Comparison of ENCODE assay signal across 12 cellular contexts in the genomic region with DNA sequence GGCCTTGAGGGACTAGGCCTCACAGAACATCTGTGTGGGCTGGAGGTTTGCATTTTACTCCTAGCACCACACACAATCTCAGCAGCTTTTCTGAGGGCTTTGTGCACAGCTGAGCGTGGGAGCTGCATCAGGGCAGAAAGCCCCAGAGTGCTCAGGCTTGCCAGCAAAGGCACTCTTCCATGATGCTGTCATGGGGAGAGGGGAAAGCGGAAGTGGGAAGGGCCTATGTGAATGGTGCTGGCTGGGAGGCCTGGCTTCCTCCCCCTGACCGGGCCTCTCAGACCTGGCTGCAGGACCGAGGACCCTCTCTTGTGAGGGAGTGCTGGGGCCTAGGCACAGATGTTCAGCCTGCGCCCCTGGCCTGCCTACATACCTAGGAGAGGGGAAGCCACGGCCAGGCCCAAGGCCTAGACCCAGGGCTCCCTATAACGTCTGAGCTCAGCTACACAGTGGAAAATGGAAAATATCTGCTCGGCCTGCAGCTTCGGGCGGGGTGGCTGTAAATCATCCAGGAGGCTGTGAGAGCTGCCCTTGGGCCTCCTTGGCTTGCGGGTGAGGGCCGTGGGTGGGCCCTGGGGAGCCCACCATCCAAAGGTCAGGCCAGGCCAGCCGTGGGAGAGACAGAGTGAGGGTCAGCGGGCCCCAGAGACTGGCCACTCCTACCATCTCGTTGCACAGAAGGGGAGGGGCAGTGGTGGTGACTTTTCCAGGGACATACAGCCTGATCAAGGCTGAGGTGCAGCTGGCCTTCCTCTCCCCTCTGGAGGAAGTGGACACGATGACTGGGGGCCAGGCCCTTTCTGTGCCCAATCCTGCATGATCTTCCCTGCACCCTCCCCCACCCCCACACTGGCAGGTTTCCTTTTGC. TPM values are rescaled to one million over a fixed set of nuclear protein-coding genes. Genes with fewer than 3 reads are reported as not detected.
DNase-seq lines count a peak whose midpoint lies in the region; ATAC-seq and TF ChIP-seq lines count a peak whose summit lies in the region.
"Had no signal": no experiment of that assay in that cellular context is flagged by ENCODE, and none has a peak within 500 bp of the region (broad histone marks: within the 10 kb centered on the region; RNA-seq: fewer than 3 reads in every experiment).

No MANE protein-coding gene starts in this region.

- peak overlapping the region; percentile 8 to 48 (median 22); a peak in 16 of 22 replicates for H3K4me2 ChIP-seq in BLaER1 treated with 17β-estradiol and CSF1 and Interleukin-3, amounts not matched to agents 10 nM and 100 nM

- no peak overlapping the region; a peak in 1 of 22 replicates for H3K9ac ChIP-seq in BLaER1 treated with 17β-estradiol and CSF1 and Interleukin-3, amounts not matched to agents 10 nM and 100 nM
- H3K9ac ChIP-seq in iPS-15b (ENCODE audit: low read depth, low read length): peak overlapping the region; percentile 30

- no peaks in the 10 kb centered on the region for H3K36me3 ChIP-seq in BLaER1 treated with 17β-estradiol and CSF1 and Interleukin-3, amounts not matched to agents 10 nM and 100 nM
- no peaks in the 10 kb centered on the region for H3K36me3 ChIP-seq in body of pancreas (replicated peaks in 1 of 2; ENCODE audit: insufficient read depth in 1 of 2, low read depth in 2 of 2)
- no peaks in the 10 kb centered on the region for H3K36me3 ChIP-seq in iPS-15b (ENCODE audit: control insufficient read depth, insufficient read depth, low read length)
- H3K36me3 ChIP-seq in psoas muscle (ENCODE audit: insufficient read depth in 1 of 2, low read depth in 1 of 2): no peaks in the 10 kb centered on the region

- H4K20me1 ChIP-seq in BLaER1 treated with 17β-estradiol and CSF1 and Interleukin-3, amounts not matched to agents 10 nM and 100 nM: no peaks in the 10 kb centered on the region

- WGBS in body of pancreas, 2 donors: 77 to 79% methylated on average over 11 to 15 of the region's 16 CpGs
- 49 to 58% (median 54%) methylated on average over 16 of the region's 16 CpGs for WGBS in psoas muscle, 3 donors

- H3K27me3 ChIP-seq in BLaER1 treated with 17β-estradiol and CSF1 and Interleukin-3, amounts not matched to agents 10 nM and 100 nM: no peaks in the 10 kb centered on the region
- H3K27me3 ChIP-seq in body of pancreas: no peaks in the 10 kb centered on the region
- H3K27me3 ChIP-seq in iPS-15b (ENCODE audit: control insufficient read depth, insufficient read depth, low read length): no peaks in the 10 kb centered on the region
- H3K27me3 ChIP-seq in psoas muscle (ENCODE audit: insufficient read depth in 3 of 3, low read length in 2 of 3): no peaks in the 10 kb centered on the region

- no peak for TF ChIP-seq POLR2A in body of pancreas (IDR thresholded peaks at IDR 0.05)

- ATAC-seq in body of pancreas (peak; percentile 41), psoas muscle (peak; percentile 53 to 82 (median 72)), HG03045 (IDR thresholded peaks at IDR 0.05; ENCODE audit: unreplicated experiment) (no peak), HG02763 (IDR thresholded peaks at IDR 0.05; ENCODE audit: unreplicated experiment) (no peak)

- peaks cover 0 to 3% (median 0%) of the 10 kb centered on the region in 11 experiments; a peak in 1 of 22 replicates for H3K9me3 ChIP-seq in BLaER1 treated with 17β-estradiol and CSF1 and Interleukin-3, amounts not matched to agents 10 nM and 100 nM (replicated peaks in 1 of 11)
- H3K9me3 ChIP-seq in body of pancreas (no peaks in the 10 kb centered on the region), iPS-15b (ENCODE audit: control insufficient read depth, insufficient read depth, low read length) (no peaks in the 10 kb centered on the region), psoas muscle (no peaks in the 10 kb centered on the region)

- no peak overlapping the region for H3K27ac ChIP-seq in BLaER1 treated with 17β-estradiol and CSF1 and Interleukin-3, amounts not matched to agents 10 nM and 100 nM
- H3K27ac ChIP-seq in body of pancreas (peak overlapping the region in 2 of 4 donors; percentile 11 to 41), psoas muscle (peak overlapping the region; percentile 67)
- H3K27ac ChIP-seq: epithelial cell of prostate had no signal

- DNase-seq in body of pancreas (peak in 3 of 4 donors; percentile 14 to 23 (median 20)), psoas muscle (peak; percentile 69 to 78), DMS114 treated with DMSO at 0.1 percent for 48 hours (lab: John Stamatoyannopoulos, UW; ENCODE audit: unreplicated experiment) (no peak), HPDE6-E6E7 (ENCODE audit: extremely low spot score) (no peak)
- DNase-seq: activated CD4-positive, alpha-beta T cell treated with anti-CD3 and anti-CD28 coated beads, Interleukin-2, amount 10 ng/mL, durations not matched to agents 24 days and 14 days; NCI-H526 treated with DMSO at 0.1 percent for 48 hours had no signal

- H3K4me1 ChIP-seq in BLaER1 treated with 17β-estradiol and CSF1 and Interleukin-3, amounts not matched to agents 10 nM and 100 nM: peaks cover 7 to 24% (median 21%) of the 10 kb centered on the region in 10 experiments; a peak in 17 of 20 replicates
- H3K4me1 ChIP-seq in body of pancreas: no peaks in the 10 kb centered on the region
- H3K4me1 ChIP-seq in iPS-15b (ENCODE audit: control insufficient read depth, insufficient read depth, low read length): peaks cover 37% of the 10 kb centered on the region
- H3K4me1 ChIP-seq in psoas muscle: no peaks in the 10 kb centered on the region

- intact Hi-C loops in body of pancreas (cut with DNase I): no loop called here
- intact Hi-C loops in psoas muscle (cut with DNase I): loop anchor here in 1 of 2 donors (1.0 kb wide), 1 partner anchor 8 kb away; no protein-coding TSS in a partner anchor

- TF ChIP-seq CTCF in body of pancreas (IDR thresholded peaks at IDR 0.05) (no peak), psoas muscle (IDR thresholded peaks at IDR 0.05) (no peak)

- no peak overlapping the region for H3K4me3 ChIP-seq in BLaER1 treated with 17β-estradiol and CSF1 and Interleukin-3, amounts not matched to agents 10 nM and 100 nM
- H3K4me3 ChIP-seq in body of pancreas (no peak overlapping the region), iPS-15b (ENCODE audit: low read depth, low read length) (no peak overlapping the region), psoas muscle (no peak overlapping the region)

RNA-seq across cellular contexts. Expression of gene GLI2, which starts 22.7 kb away (rescaled TPM):
- total RNA-seq in body of pancreas (1 to 10 TPM; 1.0 to 1.3 TPM), psoas muscle (1 to 10 TPM in 1 of 4 donors, under 1 TPM in 3; 0.66 to 2.4 (median 0.76) TPM)
- under 1 TPM; 0.20 to 0.24 (median 0.22) TPM for polyA plus RNA-seq in psoas muscle
- total RNA-seq: CD4-positive, alpha-beta T cell had no signal

Comparison
In these comparisons a context has a peak if more than half of its experiments do, and no peak if none do; other contexts are left out.
1. ATAC-seq: peak in body of pancreas (single experiment) and psoas muscle (4 of 4); none in HG03045 (single experiment) and HG02763 (single experiment).
2. DNase-seq: peak in body of pancreas (3 of 4) and psoas muscle (2 of 2); none in DMS114 treated with DMSO at 0.1 percent for 48 hours (single experiment) and HPDE6-E6E7 (single experiment).